Comparison of ENCODE assay signal across 8 cellular contexts in the genomic region with DNA sequence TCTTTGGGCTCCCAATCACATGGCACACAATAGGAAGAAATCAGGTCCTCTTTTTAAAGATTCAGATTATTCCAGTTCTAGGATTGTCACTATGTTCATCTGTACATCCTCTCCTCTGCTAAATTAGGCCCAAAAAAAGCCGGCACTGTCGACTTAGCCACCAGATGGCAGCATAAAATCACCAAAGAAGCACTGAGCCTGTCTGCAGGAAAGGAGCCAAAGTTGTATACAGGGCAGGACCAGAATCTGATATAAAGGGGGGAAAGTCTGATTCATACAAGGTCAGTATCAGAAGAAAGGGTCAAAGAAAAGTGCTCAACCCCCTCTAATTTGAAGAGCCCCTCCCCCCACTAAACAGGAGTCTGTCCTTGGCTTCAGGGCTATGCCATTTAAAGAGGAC. TPM values are rescaled to one million over a fixed set of nuclear protein-coding genes. Genes with fewer than 3 reads are reported as not detected.
DNase-seq lines count a peak whose midpoint lies in the region; ATAC-seq and TF ChIP-seq lines count a peak whose summit lies in the region.

No MANE protein-coding gene starts in this region.

- H3K9me3 Mint-ChIP-seq in activated CD8-positive, alpha-beta T cell treated with anti-CD3 and anti-CD28 coated beads for 36 hours = no peaks in the 10 kb centered on the region

- no peaks in the 10 kb centered on the region for H3K36me3 Mint-ChIP-seq in activated CD8-positive, alpha-beta T cell treated with anti-CD3 and anti-CD28 coated beads for 36 hours (ENCODE audit: low read depth)

- DNase-seq in COLO668 (lab: John Stamatoyannopoulos, UW; ENCODE audit: unreplicated experiment) = peak; percentile 30
- peak; percentile 48 for DNase-seq in NCI-H748 (lab: John Stamatoyannopoulos, UW; ENCODE audit: unreplicated experiment)
- DNase-seq in activated CD8-positive, alpha-beta T cell treated with anti-CD3 and anti-CD28 coated beads for 36 hours = peak; percentile 67
- peak; percentile 10 to 51 (median 34) for DNase-seq in effector memory CD4-positive, alpha-beta T cell
- DNase-seq in mucosa of descending colon = peak in 2 of 3 donors; percentile 43 to 74
- DNase-seq in stimulated activated CD8-positive, alpha-beta memory T cell treated with anti-CD3 and anti-CD28 coated beads, Interleukin-7, amount 100 ng/mL, for 24 hours (ENCODE audit: low read depth) = peak; percentile 5

- H3K27me3 ChIP-seq in effector memory CD4-positive, alpha-beta T cell (replicated peaks; ENCODE audit: control insufficient read depth, insufficient read depth, low read length, poor library complexity, severe bottlenecking) = no peaks in the 10 kb centered on the region

- POLR2A ChIA-PET in activated CD8-positive, alpha-beta T cell treated with anti-CD3 and anti-CD28 coated beads for 36 hours (lab: Charles Lee) = no interaction called here

- CTCF ChIA-PET in activated CD8-positive, alpha-beta T cell treated with anti-CD3 and anti-CD28 coated beads for 36 hours (lab: Charles Lee) = interaction anchor here (0.7 to 1.2 kb wide), 8 partner anchors 9 to 278 kb away, joined by 3 to 5 read pairs (median 3); no protein-coding TSS in a partner anchor

- H3K4me3 ChIP-seq in effector memory CD4-positive, alpha-beta T cell (ENCODE audit: insufficient read depth, low read depth, low read length, poor library complexity, severe bottlenecking) = no peak overlapping the region
- H3K4me3 ChIP-seq in mucosa of descending colon = no peak overlapping the region

- no peaks in the 10 kb centered on the region for H3K36me3 ChIP-seq in effector memory CD4-positive, alpha-beta T cell (ENCODE audit: control insufficient read depth, insufficient read depth, low read length)
- H3K36me3 ChIP-seq in mucosa of descending colon (ENCODE audit: low read depth) = no peaks in the 10 kb centered on the region

- H3K4me1 ChIP-seq in effector memory CD4-positive, alpha-beta T cell (ENCODE audit: control insufficient read depth, insufficient read depth, low read length, poor library complexity, severe bottlenecking) = no peaks in the 10 kb centered on the region
- H3K4me1 ChIP-seq in mucosa of descending colon (ENCODE audit: low read depth) = no peaks in the 10 kb centered on the region

- H3K4me1 Mint-ChIP-seq in activated CD8-positive, alpha-beta T cell treated with anti-CD3 and anti-CD28 coated beads for 36 hours (ENCODE audit: low read depth) = no peaks in the 10 kb centered on the region

- intact Hi-C loops in activated CD8-positive, alpha-beta T cell treated with anti-CD3 and anti-CD28 coated beads for 36 hours (cut with micrococcal nuclease) = loop anchor here (1.0 to 2.0 kb wide), 2 partner anchors 160 to 277 kb away; no protein-coding TSS in a partner anchor
- intact Hi-C loops in mucosa of descending colon (cut with DNase I, micrococcal nuclease) = loop anchor here (5.0 to 10.0 kb wide), 4 partner anchors 162 to 489 kb away; no protein-coding TSS in a partner anchor

- no peak for TF ChIP-seq CTCF in activated CD8-positive, alpha-beta T cell treated with anti-CD3 and anti-CD28 coated beads for 36 hours (IDR thresholded peaks at IDR 0.05)
- TF ChIP-seq CTCF in mucosa of descending colon (IDR thresholded peaks at IDR 0.05) = peak; percentile 25

- H3K27me3 Mint-ChIP-seq in activated CD8-positive, alpha-beta T cell treated with anti-CD3 and anti-CD28 coated beads for 36 hours = no peaks in the 10 kb centered on the region

- ATAC-seq in HG02610 (IDR thresholded peaks at IDR 0.05; ENCODE audit: unreplicated experiment) (peak; percentile 54), mucosa of descending colon (peak; percentile 31), GM21423 (IDR thresholded peaks at IDR 0.05; ENCODE audit: unreplicated experiment) (no peak)
- ATAC-seq in activated CD8-positive, alpha-beta T cell treated with anti-CD3 and anti-CD28 coated beads for 36 hours = peak; percentile 45

- H3K27ac ChIP-seq in effector memory CD4-positive, alpha-beta T cell (ENCODE audit: insufficient read depth, low read length, poor library complexity, severe bottlenecking) = no peak overlapping the region

- H3K4me3 Mint-ChIP-seq in activated CD8-positive, alpha-beta T cell treated with anti-CD3 and anti-CD28 coated beads for 36 hours = no peak overlapping the region

- no peak overlapping the region for H3K27ac Mint-ChIP-seq in activated CD8-positive, alpha-beta T cell treated with anti-CD3 and anti-CD28 coated beads for 36 hours

- H3K9me3 ChIP-seq in effector memory CD4-positive, alpha-beta T cell (ENCODE audit: control insufficient read depth, low read length) = no peaks in the 10 kb centered on the region
- no peaks in the 10 kb centered on the region for H3K9me3 ChIP-seq in mucosa of descending colon

RNA-seq across cellular contexts. Expression of gene XIST, which starts 3.0 kb away (rescaled TPM):
- not detected for total RNA-seq in activated CD8-positive, alpha-beta T cell treated with anti-CD3 and anti-CD28 coated beads for 36 hours
- total RNA-seq in mucosa of descending colon = 100 to 1,000 TPM in 1 of 3 donors, 1 to 10 TPM in 2; 1.1 to 231 (median 3.3) TPM

Comparison
In these comparisons a context has a peak if more than half of its experiments do, and no peak if none do; other contexts are left out.
1. DNase-seq: peak in every context shown above with its lines; median percentile 67 in activated CD8-positive, alpha-beta T cell treated with anti-CD3 and anti-CD28 coated beads for 36 hours; 58 in mucosa of descending colon; 48 in NCI-H748; 34 in effector memory CD4-positive, alpha-beta T cell; 30 in COLO668; 5 in stimulated activated CD8-positive, alpha-beta memory T cell treated with anti-CD3 and anti-CD28 coated beads, Interleukin-7, amount 100 ng/mL, for 24 hours.